In the genomic region with DNA sequence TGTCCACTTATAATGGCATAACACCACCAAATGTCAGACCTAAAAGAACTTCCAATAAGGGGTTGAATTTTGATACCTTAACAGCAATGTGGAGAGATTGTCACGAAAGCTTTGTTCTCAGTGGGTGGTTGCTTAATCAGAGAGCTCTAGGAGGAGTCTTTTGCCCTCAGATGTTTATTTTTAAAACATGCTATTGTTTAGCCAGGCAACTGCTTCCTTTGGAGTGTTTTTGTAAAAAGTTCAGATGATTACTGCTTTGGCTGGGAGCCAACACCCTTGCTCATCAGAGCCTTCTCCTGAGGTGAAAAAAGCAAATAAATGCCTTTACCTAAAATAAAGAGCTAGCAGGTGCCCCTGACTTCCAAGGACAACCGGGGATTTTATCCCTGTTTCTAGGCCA, we compare ENCODE assay signal across 13 cellular contexts.
DNase-seq lines count a peak whose midpoint lies in the region; ATAC-seq and TF ChIP-seq lines count a peak whose summit lies in the region.
"Had no signal": no experiment of that assay in that cellular context is flagged by ENCODE, and none has a peak within 500 bp of the region (broad histone marks: within the 10 kb centered on the region; RNA-seq: fewer than 3 reads in every experiment).

No MANE protein-coding gene starts in this region.

- no peak for TF ChIP-seq RAD21 in Ishikawa (IDR thresholded peaks at IDR 0.05; ENCODE audit: low read depth)

- CTCF ChIA-PET in CD8-positive, alpha-beta T cell (lab: Charles Lee), result no interaction called here
- CTCF ChIA-PET in T-cell (lab: Charles Lee), result no interaction called here

- peak in 2 of 7 experiments; percentile 24 to 36 for DNase-seq in CD8-positive, alpha-beta T cell
- DNase-seq in T-cell (peak in 27 of 34 experiments; percentile 15 to 68 (median 38)), left ventricle myocardium superior (no peak), NCI-H2029 (lab: John Stamatoyannopoulos, UW) (no peak), neuronal stem cell (ENCODE audit: low spot score) (no peak)
- DNase-seq: NCI-H526, right lobe of liver, T-helper 1 cell had no signal

- H3K4ac ChIP-seq in neuronal stem cell (ENCODE audit: low read length), result no peak overlapping the region

- no peaks in the 10 kb centered on the region for H3K27me3 Mint-ChIP-seq in CD8-positive, alpha-beta T cell (ENCODE audit: low read depth)
- H3K27me3 Mint-ChIP-seq in T-cell, result no peaks in the 10 kb centered on the region
- H3K27me3 Mint-ChIP-seq: central memory CD8-positive, alpha-beta T cell had no signal

- no peak overlapping the region for H2AFZ ChIP-seq in neuronal stem cell (ENCODE audit: low read length)

- no peak overlapping the region for H2BK12ac ChIP-seq in neuronal stem cell (ENCODE audit: low read length)

- TF ChIP-seq CTCF in CD8-positive, alpha-beta T cell (IDR thresholded peaks at IDR 0.05), result no peak

- H3K9me3 Mint-ChIP-seq in CD8-positive, alpha-beta T cell, result no peaks in the 10 kb centered on the region
- H3K9me3 Mint-ChIP-seq in T-cell, result no peaks in the 10 kb centered on the region
- H3K9me3 Mint-ChIP-seq: central memory CD8-positive, alpha-beta T cell; mesothelial cell of epicardium had no signal

- no peaks in the 10 kb centered on the region for H3K79me1 ChIP-seq in neuronal stem cell (ENCODE audit: low read depth, low read length)

- no peak overlapping the region for H3K9ac ChIP-seq in neuronal stem cell (ENCODE audit: low read depth, low read length, poor library complexity)

- no peak overlapping the region for H3K4me3 Mint-ChIP-seq in CD8-positive, alpha-beta T cell
- peak overlapping the region in 1 of 3 donors; percentile 28 for H3K4me3 Mint-ChIP-seq in T-cell
- H3K4me3 Mint-ChIP-seq: central memory CD8-positive, alpha-beta T cell; mesothelial cell of epicardium had no signal

- no peak overlapping the region for H3K14ac ChIP-seq in neuronal stem cell (ENCODE audit: low read length)

- H3K4me3 ChIP-seq in CD8-positive, alpha-beta T cell (ENCODE audit: low read depth, low read length), result no peak overlapping the region
- no peak overlapping the region for H3K4me3 ChIP-seq in neuronal stem cell (ENCODE audit: low read length in 2 of 2)
- H3K4me3 ChIP-seq: right lobe of liver had no signal

- no peak overlapping the region for H3K23ac ChIP-seq in neuronal stem cell (ENCODE audit: low read depth, low read length, poor library complexity)

- no peak overlapping the region for H3K27ac ChIP-seq in CD8-positive, alpha-beta T cell (ENCODE audit: low read depth, low read length)
- no peak overlapping the region for H3K27ac ChIP-seq in neuronal stem cell (replicated peaks; ENCODE audit: low read length)
- H3K27ac ChIP-seq: right lobe of liver had no signal

- H3K36me3 ChIP-seq in CD8-positive, alpha-beta T cell (ENCODE audit: insufficient read depth, low read length), result no peaks in the 10 kb centered on the region
- H3K36me3 ChIP-seq in neuronal stem cell (replicated peaks in 1 of 2; ENCODE audit: control insufficient read depth in 2 of 2, insufficient read depth in 2 of 2, low read length in 2 of 2), result no peaks in the 10 kb centered on the region

- no peak overlapping the region for H2AK5ac ChIP-seq in neuronal stem cell (ENCODE audit: low read depth, low read length)

- H3K36me3 Mint-ChIP-seq in CD8-positive, alpha-beta T cell, result no peaks in the 10 kb centered on the region
- no peaks in the 10 kb centered on the region for H3K36me3 Mint-ChIP-seq in T-cell
- H3K36me3 Mint-ChIP-seq: mesothelial cell of epicardium had no signal

- peak; percentile 63 for ATAC-seq in CD8-positive, alpha-beta T cell
- ATAC-seq in T-cell (replicated peaks in 1 of 4) (peak; percentile 54 to 84 (median 62)), left ventricle myocardium superior (peak; percentile 26), GM21360 (IDR thresholded peaks at IDR 0.05; ENCODE audit: unreplicated experiment) (no peak)
- ATAC-seq in activated CD4-positive, CD25-positive, alpha-beta regulatory T cell treated with anti-CD3 and anti-CD28 coated beads, Interleukin-2, amount 50 U/mL, for 24 hours, result no peak

- H4K8ac ChIP-seq in neuronal stem cell (ENCODE audit: low read depth, low read length), result no peak overlapping the region

- H2BK5ac ChIP-seq in neuronal stem cell (ENCODE audit: low read length), result no peak overlapping the region

- H3K4me1 Mint-ChIP-seq in CD8-positive, alpha-beta T cell (ENCODE audit: low read depth), result peaks cover 37% of the 10 kb centered on the region
- peaks cover 39 to 43% (median 40%) of the 10 kb centered on the region in 3 donors for H3K4me1 Mint-ChIP-seq in T-cell

- no CpG with 5 or more reads among the region's 2 CpGs for WGBS in neuronal stem cell (ENCODE audit: extremely low coverage in 2 of 2, insufficient read length in 2 of 2, insufficient replicate concordance in 1 of 2), 2 donors

- POLR2A ChIA-PET in CD8-positive, alpha-beta T cell (lab: Charles Lee), result interaction anchor here (1.1 kb wide), 1 partner anchor 10 kb away, joined by 3 read pairs; no protein-coding TSS in a partner anchor
- POLR2A ChIA-PET in T-cell (lab: Charles Lee), result no interaction called here

- H3K18ac ChIP-seq in neuronal stem cell (ENCODE audit: low read length), result no peak overlapping the region

- no peak for TF ChIP-seq EP300 in Ishikawa (IDR thresholded peaks at IDR 0.05; ENCODE audit: borderline replicate concordance)

- H3K4me1 ChIP-seq in CD8-positive, alpha-beta T cell (ENCODE audit: insufficient read depth, low read length), result peaks cover 20% of the 10 kb centered on the region
- H3K4me1 ChIP-seq in neuronal stem cell (ENCODE audit: control insufficient read depth in 2 of 2, insufficient read depth in 1 of 2, low read depth in 1 of 2, low read length in 2 of 2), result no peaks in the 10 kb centered on the region

- H3K27ac Mint-ChIP-seq in CD8-positive, alpha-beta T cell, result no peak overlapping the region
- H3K27ac Mint-ChIP-seq in T-cell, result peak overlapping the region; percentile 10 to 59
- H3K27ac Mint-ChIP-seq: mesothelial cell of epicardium had no signal

- H3K9me3 ChIP-seq in CD8-positive, alpha-beta T cell (ENCODE audit: low read length), result no peaks in the 10 kb centered on the region
- H3K9me3 ChIP-seq in neuronal stem cell (replicated peaks in 1 of 2; ENCODE audit: control insufficient read depth in 2 of 2, insufficient read depth in 1 of 2, low read depth in 1 of 2, low read length in 2 of 2), result no peaks in the 10 kb centered on the region
- H3K9me3 ChIP-seq: right lobe of liver had no signal

- no peak overlapping the region for H2BK15ac ChIP-seq in neuronal stem cell (ENCODE audit: low read length)

- H3K4me2 ChIP-seq in neuronal stem cell (ENCODE audit: insufficient read depth, low read length, poor library complexity, severe bottlenecking), result no peak overlapping the region

- H4K91ac ChIP-seq in neuronal stem cell (ENCODE audit: low read depth, low read length, poor library complexity), result no peak overlapping the region

- H3K27me3 ChIP-seq in CD8-positive, alpha-beta T cell (ENCODE audit: insufficient read depth, low read length), result no peaks in the 10 kb centered on the region
- peaks cover 0 to 4% (median 0%) of the 10 kb centered on the region in 3 experiments for H3K27me3 ChIP-seq in neuronal stem cell (ENCODE audit: control insufficient read depth in 3 of 3, insufficient read depth in 3 of 3, low read depth in 1 of 3, low read length in 3 of 3)
- H3K27me3 ChIP-seq: right lobe of liver had no signal

- H2BK120ac ChIP-seq in neuronal stem cell (ENCODE audit: low read depth, low read length), result no peak overlapping the region

- intact Hi-C loops in CD8-positive, alpha-beta T cell (cut with DNase I, micrococcal nuclease), result no loop called here
- intact Hi-C loops in left ventricle myocardium superior (cut with micrococcal nuclease), result no loop called here

TF ChIP-seq in Ishikawa, 13 proteins besides CTCF, POLR2A, EP300 and RAD21:
- TF ChIP-seq NFIC (IDR thresholded peaks at IDR 0.05) (peak; percentile 40; the same call in 1 of the 2 replicates), FOXM1 (IDR thresholded peaks at IDR 0.05; ENCODE audit: borderline replicate concordance, low read depth) (no peak), CREB1 (IDR thresholded peaks at IDR 0.05; ENCODE audit: low read depth) (no peak), CEBPB (IDR thresholded peaks at IDR 0.05) (no peak)
- TF ChIP-seq, protein P1, sequence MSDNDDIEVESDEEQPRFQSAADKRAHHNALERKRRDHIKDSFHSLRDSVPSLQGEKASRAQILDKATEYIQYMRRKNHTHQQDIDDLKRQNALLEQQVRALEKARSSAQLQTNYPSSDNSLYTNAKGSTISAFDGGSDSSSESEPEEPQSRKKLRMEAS (IDR thresholded peaks at IDR 0.05), result no peak
- TF ChIP-seq, protein P2, sequence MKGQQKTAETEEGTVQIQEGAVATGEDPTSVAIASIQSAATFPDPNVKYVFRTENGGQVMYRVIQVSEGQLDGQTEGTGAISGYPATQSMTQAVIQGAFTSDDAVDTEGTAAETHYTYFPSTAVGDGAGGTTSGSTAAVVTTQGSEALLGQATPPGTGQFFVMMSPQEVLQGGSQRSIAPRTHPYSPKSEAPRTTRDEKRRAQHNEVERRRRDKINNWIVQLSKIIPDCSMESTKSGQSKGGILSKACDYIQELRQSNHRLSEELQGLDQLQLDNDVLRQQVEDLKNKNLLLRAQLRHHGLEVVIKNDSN (IDR thresholded peaks at IDR 0.05), result no peak
- TF ChIP-seq, protein P3, sequence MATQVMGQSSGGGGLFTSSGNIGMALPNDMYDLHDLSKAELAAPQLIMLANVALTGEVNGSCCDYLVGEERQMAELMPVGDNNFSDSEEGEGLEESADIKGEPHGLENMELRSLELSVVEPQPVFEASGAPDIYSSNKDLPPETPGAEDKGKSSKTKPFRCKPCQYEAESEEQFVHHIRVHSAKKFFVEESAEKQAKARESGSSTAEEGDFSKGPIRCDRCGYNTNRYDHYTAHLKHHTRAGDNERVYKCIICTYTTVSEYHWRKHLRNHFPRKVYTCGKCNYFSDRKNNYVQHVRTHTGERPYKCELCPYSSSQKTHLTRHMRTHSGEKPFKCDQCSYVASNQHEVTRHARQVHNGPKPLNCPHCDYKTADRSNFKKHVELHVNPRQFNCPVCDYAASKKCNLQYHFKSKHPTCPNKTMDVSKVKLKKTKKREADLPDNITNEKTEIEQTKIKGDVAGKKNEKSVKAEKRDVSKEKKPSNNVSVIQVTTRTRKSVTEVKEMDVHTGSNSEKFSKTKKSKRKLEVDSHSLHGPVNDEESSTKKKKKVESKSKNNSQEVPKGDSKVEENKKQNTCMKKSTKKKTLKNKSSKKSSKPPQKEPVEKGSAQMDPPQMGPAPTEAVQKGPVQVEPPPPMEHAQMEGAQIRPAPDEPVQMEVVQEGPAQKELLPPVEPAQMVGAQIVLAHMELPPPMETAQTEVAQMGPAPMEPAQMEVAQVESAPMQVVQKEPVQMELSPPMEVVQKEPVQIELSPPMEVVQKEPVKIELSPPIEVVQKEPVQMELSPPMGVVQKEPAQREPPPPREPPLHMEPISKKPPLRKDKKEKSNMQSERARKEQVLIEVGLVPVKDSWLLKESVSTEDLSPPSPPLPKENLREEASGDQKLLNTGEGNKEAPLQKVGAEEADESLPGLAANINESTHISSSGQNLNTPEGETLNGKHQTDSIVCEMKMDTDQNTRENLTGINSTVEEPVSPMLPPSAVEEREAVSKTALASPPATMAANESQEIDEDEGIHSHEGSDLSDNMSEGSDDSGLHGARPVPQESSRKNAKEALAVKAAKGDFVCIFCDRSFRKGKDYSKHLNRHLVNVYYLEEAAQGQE (IDR thresholded peaks at IDR 0.05; ENCODE audit: low read depth), result no peak

Comparison
In these comparisons a context has a peak if more than half of its experiments do, and no peak if none do; other contexts are left out.
1. ATAC-seq: peak in CD8-positive, alpha-beta T cell (single experiment), T-cell (4 of 4) and left ventricle myocardium superior (single experiment); none in GM21360 (single experiment) and activated CD4-positive, CD25-positive, alpha-beta regulatory T cell treated with anti-CD3 and anti-CD28 coated beads, Interleukin-2, amount 50 U/mL, for 24 hours (0 of 2).
2. DNase-seq: peak in T-cell (27 of 34); none in left ventricle myocardium superior (single experiment), NCI-H2029 (single experiment) and neuronal stem cell (single experiment).